Comparison of ENCODE assay signal across 2 cellular contexts in genomic region chr10:73838008-73838567, GRCh38.
TF ChIP-seq lines count a peak whose summit lies in the region.

No MANE protein-coding gene starts in this region.

TF ChIP-seq in HepG2, 621 proteins besides CTCF, POLR2A, EP300 and RAD21:
- TF ChIP-seq ZMYM3 (CRISPR knock-in tag; IDR thresholded peaks at IDR 0.05) (peak; percentile 93), ZBTB2 (CRISPR knock-in tag; IDR thresholded peaks at IDR 0.05; ENCODE audit: low read depth) (no peak), CBFB (CRISPR knock-in tag; IDR thresholded peaks at IDR 0.05) (no peak), PAXIP1 (CRISPR knock-in tag; conservative IDR thresholded peaks at IDR 0.05) (no peak), ZNF136 (CRISPR knock-in tag; IDR thresholded peaks at IDR 0.05; ENCODE audit: low read depth) (no peak), ZNF768 (CRISPR knock-in tag; IDR thresholded peaks at IDR 0.05) (peak; percentile 97), KDM1A (CRISPR knock-in tag; IDR thresholded peaks at IDR 0.05) (peak; percentile 17; the same call in 1 of the 2 replicates), SP4 (CRISPR knock-in tag; IDR thresholded peaks at IDR 0.05) (0 out of 2 replicates have a peak, but pooled peaks have one; percentile 20)

TF ChIP-seq in GM23338, 12 proteins besides CTCF, POLR2A, EP300 and RAD21:
- TF ChIP-seq ZNF462 (CRISPR knock-in tag; IDR thresholded peaks at IDR 0.05) (no peak), CREB1 (CRISPR knock-in tag; IDR thresholded peaks at IDR 0.05; ENCODE audit: low read depth) (no peak), ZNF114 (CRISPR knock-in tag; IDR thresholded peaks at IDR 0.05) (no peak), NANOG (IDR thresholded peaks at IDR 0.05; ENCODE audit: borderline replicate concordance) (no peak), ETS1 (IDR thresholded peaks at IDR 0.05) (no peak), JUNB (IDR thresholded peaks at IDR 0.05; ENCODE audit: unreplicated experiment) (no peak), STAT1 (IDR thresholded peaks at IDR 0.05; ENCODE audit: unreplicated experiment) (no peak), EZH2phosphoT487 (IDR thresholded peaks at IDR 0.05; ENCODE audit: unreplicated experiment) (no peak), ZNF331 (CRISPR knock-in tag; IDR thresholded peaks at IDR 0.05; ENCODE audit: low read depth) (no peak)
